In genomic region chr6:42104807-42105713, GRCh38 we compare ENCODE assay signal across 8 cellular contexts. TPM values are rescaled to one million over a fixed set of nuclear protein-coding genes. Genes with fewer than 3 reads are reported as not detected.
A peak's percentile ranks its signal among the peaks of the same experiment; 100 is the strongest.
DNase-seq lines count a peak whose midpoint lies in the region; ATAC-seq lines count a peak whose summit lies in the region.

No MANE protein-coding gene starts in this region.

- peak; percentile 23 for ATAC-seq in HG03354 (IDR thresholded peaks at IDR 0.05; ENCODE audit: poor library complexity, severe bottlenecking, unreplicated experiment)
- ATAC-seq in activated naive CD8-positive, alpha-beta T cell treated with anti-CD3 and anti-CD28 coated beads, Interleukin-2, amount 50 U/mL, for 24 hours, result no peak
- ATAC-seq in GM21447 (IDR thresholded peaks at IDR 0.05; ENCODE audit: unreplicated experiment), result no peak

- H3K4me1 Mint-ChIP-seq in CD4-positive, alpha-beta memory T cell, result peaks cover 0 to 14% (median 6%) of the 10 kb centered on the region in 4 donors
- H3K4me1 Mint-ChIP-seq in activated naive CD8-positive, alpha-beta T cell treated with anti-CD3 and anti-CD28 coated beads, Interleukin-2, amount 50 U/mL, for 24 hours, result peaks cover 27% of the 10 kb centered on the region

- H3K4me3 ChIP-seq in CD4-positive, alpha-beta memory T cell (ENCODE audit: low read length in 2 of 2), result peak overlapping the region in 1 of 2 donors; percentile 53
- H3K4me3 ChIP-seq in mononuclear cell (ENCODE audit: low read length), result peak overlapping the region; percentile 40

- H3K36me3 Mint-ChIP-seq in CD4-positive, alpha-beta memory T cell, result no peaks in the 10 kb centered on the region
- H3K36me3 Mint-ChIP-seq in activated naive CD8-positive, alpha-beta T cell treated with anti-CD3 and anti-CD28 coated beads, Interleukin-2, amount 50 U/mL, for 24 hours (ENCODE audit: low read depth), result no peaks in the 10 kb centered on the region

- no peaks in the 10 kb centered on the region for H3K27me3 ChIP-seq in CD4-positive, alpha-beta memory T cell (ENCODE audit: insufficient read depth, low read length)
- no peaks in the 10 kb centered on the region for H3K27me3 ChIP-seq in mononuclear cell (ENCODE audit: insufficient read depth, low read length)

- CTCF ChIA-PET in CD4-positive, alpha-beta memory T cell (lab: Charles Lee; ENCODE audit: partially characterized antibody), result interaction anchor here (0.8 to 4.2 kb wide), 28 partner anchors 10 to 442 kb away, joined by 3 to 23 read pairs (median 5); partner anchors contain the start of genes MRPS10, PRICKLE4, TAF8 and TOMM6

- H3K27me3 Mint-ChIP-seq in CD4-positive, alpha-beta memory T cell, result peaks cover 2 to 6% of the 10 kb centered on the region in 2 donors
- no peaks in the 10 kb centered on the region for H3K27me3 Mint-ChIP-seq in activated naive CD8-positive, alpha-beta T cell treated with anti-CD3 and anti-CD28 coated beads, Interleukin-2, amount 50 U/mL, for 24 hours

- peak overlapping the region in 1 of 7 donors; percentile 24 for H3K27ac Mint-ChIP-seq in CD4-positive, alpha-beta memory T cell
- H3K27ac Mint-ChIP-seq in activated naive CD8-positive, alpha-beta T cell treated with anti-CD3 and anti-CD28 coated beads, Interleukin-2, amount 50 U/mL, for 24 hours, result no peak overlapping the region

- H3K36me3 ChIP-seq in CD4-positive, alpha-beta memory T cell (ENCODE audit: insufficient read depth, low read length), result no peaks in the 10 kb centered on the region

- no peaks in the 10 kb centered on the region for H3K9me3 ChIP-seq in CD4-positive, alpha-beta memory T cell (ENCODE audit: control insufficient read depth in 1 of 2, low read length in 2 of 2)
- no peaks in the 10 kb centered on the region for H3K9me3 ChIP-seq in mononuclear cell (ENCODE audit: low read depth, low read length)

- H3K4me3 Mint-ChIP-seq in CD4-positive, alpha-beta memory T cell, result peak overlapping the region in 5 of 8 donors; percentile 32 to 68 (median 58)
- H3K4me3 Mint-ChIP-seq in activated naive CD8-positive, alpha-beta T cell treated with anti-CD3 and anti-CD28 coated beads, Interleukin-2, amount 50 U/mL, for 24 hours, result peak overlapping the region; percentile 24

- H3K9me3 Mint-ChIP-seq in CD4-positive, alpha-beta memory T cell, result peaks cover 0 to 2% (median 0%) of the 10 kb centered on the region in 8 donors
- no peaks in the 10 kb centered on the region for H3K9me3 Mint-ChIP-seq in activated naive CD8-positive, alpha-beta T cell treated with anti-CD3 and anti-CD28 coated beads, Interleukin-2, amount 50 U/mL, for 24 hours

- DNase-seq in CD4-positive, alpha-beta memory T cell, result no peak
- DNase-seq in activated naive CD8-positive, alpha-beta T cell treated with anti-CD3 and anti-CD28 coated beads, Interleukin-2, amount 50 U/mL, for 24 hours, result no peak
- DNase-seq in SHP77 (lab: John Stamatoyannopoulos, UW) (no peak), cerebellar cortex (ENCODE audit: low spot score) (no peak)
- DNase-seq in activated CD4-positive, alpha-beta T cell treated with anti-CD3 and anti-CD28 coated beads for 1 hour, result no peak

- peaks cover 6% of the 10 kb centered on the region for H3K4me1 ChIP-seq in CD4-positive, alpha-beta memory T cell (ENCODE audit: insufficient read depth, low read length)
- H3K4me1 ChIP-seq in mononuclear cell (ENCODE audit: insufficient read depth, low read length), result peaks cover 12% of the 10 kb centered on the region

- no peak overlapping the region for H3K27ac ChIP-seq in CD4-positive, alpha-beta memory T cell (ENCODE audit: low read depth, low read length)

- POLR2A ChIA-PET in CD4-positive, alpha-beta memory T cell (lab: Charles Lee; ENCODE audit: partially characterized antibody), result interaction anchor here (0.6 to 2.5 kb wide), 4 partner anchors 57 to 76 kb away, joined by 4 to 10 read pairs (median 7); no protein-coding TSS in a partner anchor

- intact Hi-C loops in CD4-positive, alpha-beta memory T cell (cut with micrococcal nuclease), result loop anchor here (1.0 to 2.0 kb wide), 5 partner anchors 55 to 318 kb away; partner anchors contain the start of genes TAF8 and TOMM6

RNA-seq across cellular contexts. Expression of gene C6orf132, which starts 37.4 kb away (rescaled TPM):
- total RNA-seq in CD4-positive, alpha-beta memory T cell, result not detected
- not detected for polyA plus RNA-seq in CD4-positive, alpha-beta memory T cell
- total RNA-seq in mononuclear cell, result not detected

RNA-seq across cellular contexts. Expression of gene TAF8, which starts 54.7 kb away (rescaled TPM):
- 10 to 100 TPM; 39.1 to 40.9 TPM for total RNA-seq in CD4-positive, alpha-beta memory T cell
- polyA plus RNA-seq in CD4-positive, alpha-beta memory T cell, result 10 to 100 TPM; 10.3 to 19.3 TPM
- total RNA-seq in mononuclear cell, result 25.9 TPM
